10 cellular contexts compared by ENCODE assay signal in the genomic region with DNA sequence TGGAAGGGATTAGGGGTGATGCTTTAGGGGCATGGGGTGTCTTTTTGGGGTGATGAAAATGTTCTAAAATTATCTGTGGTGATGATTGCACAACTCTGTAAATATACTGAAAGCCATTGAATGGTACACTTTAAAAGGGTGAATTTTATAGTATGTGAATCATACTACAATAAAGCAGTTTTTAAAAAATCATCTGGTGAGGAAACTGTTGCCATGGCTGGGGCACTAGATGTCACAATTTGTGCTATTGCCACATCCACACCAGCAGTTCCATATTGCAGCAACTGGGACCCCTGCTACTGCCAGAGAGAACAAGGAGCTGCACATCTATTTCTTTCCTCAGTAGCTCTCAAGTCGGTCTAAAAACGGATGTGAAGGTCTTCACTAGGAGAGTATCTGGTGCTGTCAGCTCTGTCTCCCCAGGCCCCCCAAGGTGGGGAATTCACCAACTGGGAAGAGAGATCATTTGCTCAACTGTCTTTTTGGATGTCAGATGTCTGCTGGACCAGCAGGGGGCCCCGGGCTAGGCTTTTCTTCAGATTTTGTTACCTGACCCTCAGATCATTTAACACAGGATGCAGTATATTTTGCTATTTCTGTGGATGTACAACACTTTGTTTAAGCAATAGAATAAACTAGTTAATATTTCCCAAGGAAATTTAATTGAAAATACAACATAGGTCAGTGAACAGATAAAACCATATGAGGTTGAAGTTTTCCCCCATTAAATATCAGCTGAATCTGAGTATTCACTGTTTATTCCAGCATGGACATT. TPM values are rescaled to one million over a fixed set of nuclear protein-coding genes. Genes with fewer than 3 reads are reported as not detected.
DNase-seq lines count a peak whose midpoint lies in the region; ATAC-seq and TF ChIP-seq lines count a peak whose summit lies in the region.
"Had no signal": no experiment of that assay in that cellular context is flagged by ENCODE, and none has a peak within 500 bp of the region (broad histone marks: within the 10 kb centered on the region; RNA-seq: fewer than 3 reads in every experiment).

No MANE protein-coding gene starts in this region.

- DNase-seq in NCI-H748 (lab: John Stamatoyannopoulos, UW; ENCODE audit: unreplicated experiment): peak; percentile 11
- DNase-seq in NCI-H748 treated with DMSO at 0.1 percent for 48 hours (lab: John Stamatoyannopoulos, UW): no peak
- peak; percentile 73 to 90 for DNase-seq in NOMO-1 (lab: John Stamatoyannopoulos, UW; ENCODE audit: unreplicated experiment in 2 of 2)
- peak; percentile 59 for DNase-seq in activated naive CD4-positive, alpha-beta T cell treated with anti-CD3 and anti-CD28 coated beads for 36 hours
- no peak for DNase-seq in lower lobe of right lung
- DNase-seq in posterior vena cava (ENCODE audit: low spot score): no peak
- DNase-seq in C1 segment of cervical spinal cord (lab: John Stamatoyannopoulos, UW): no peak
- DNase-seq: activated B cell treated with CpG ODN at 0.5 μM for 24 hours had no signal

- no peaks in the 10 kb centered on the region for H3K36me3 Mint-ChIP-seq in activated naive CD4-positive, alpha-beta T cell treated with anti-CD3 and anti-CD28 coated beads for 36 hours (ENCODE audit: low read depth)

- H3K4me1 ChIP-seq in lower lobe of right lung: no peaks in the 10 kb centered on the region

- H3K27me3 ChIP-seq in lower lobe of right lung (ENCODE audit: low read depth): no peaks in the 10 kb centered on the region
- H3K27me3 ChIP-seq: BLaER1 treated with 17β-estradiol and CSF1 and Interleukin-3, amounts not matched to agents 10 nM and 100 nM had no signal

- H3K4me1 Mint-ChIP-seq in activated naive CD4-positive, alpha-beta T cell treated with anti-CD3 and anti-CD28 coated beads for 36 hours (ENCODE audit: low read depth): peaks cover 10% of the 10 kb centered on the region

- intact Hi-C loops in activated naive CD4-positive, alpha-beta T cell treated with anti-CD3 and anti-CD28 coated beads for 36 hours (cut with micrococcal nuclease): loop anchor here (1.0 to 5.0 kb wide), 4 partner anchors 34 to 381 kb away; no protein-coding TSS in a partner anchor
- intact Hi-C loops in lower lobe of right lung (cut with DNase I): no loop called here
- intact Hi-C loops in posterior vena cava (cut with DNase I): no loop called here

- H3K4me3 ChIP-seq in lower lobe of right lung: no peak overlapping the region
- H3K4me3 ChIP-seq: BLaER1 treated with 17β-estradiol and CSF1 and Interleukin-3, amounts not matched to agents 10 nM and 100 nM had no signal

- CTCF ChIA-PET in activated naive CD4-positive, alpha-beta T cell treated with anti-CD3 and anti-CD28 coated beads for 36 hours (lab: Charles Lee): interaction anchor here (0.5 to 2.6 kb wide), 10 partner anchors 11 to 381 kb away, joined by 3 to 10 read pairs (median 4); no protein-coding TSS in a partner anchor

- no peak overlapping the region for H3K27ac ChIP-seq in lower lobe of right lung

- no peaks in the 10 kb centered on the region for H3K27me3 Mint-ChIP-seq in activated naive CD4-positive, alpha-beta T cell treated with anti-CD3 and anti-CD28 coated beads for 36 hours (ENCODE audit: low read depth)
- H3K27me3 Mint-ChIP-seq: activated B cell treated with CpG ODN at 0.5 μM for 24 hours had no signal

- H3K4me3 Mint-ChIP-seq in activated naive CD4-positive, alpha-beta T cell treated with anti-CD3 and anti-CD28 coated beads for 36 hours: no peak overlapping the region
- H3K4me3 Mint-ChIP-seq: activated B cell treated with CpG ODN at 0.5 μM for 24 hours had no signal

- H3K36me3 ChIP-seq in lower lobe of right lung: no peaks in the 10 kb centered on the region
- H3K36me3 ChIP-seq: BLaER1 treated with 17β-estradiol and CSF1 and Interleukin-3, amounts not matched to agents 10 nM and 100 nM had no signal

- TF ChIP-seq CTCF in lower lobe of right lung (IDR thresholded peaks at IDR 0.05): peak; percentile 32

- no peak overlapping the region for H3K27ac Mint-ChIP-seq in activated naive CD4-positive, alpha-beta T cell treated with anti-CD3 and anti-CD28 coated beads for 36 hours
- H3K27ac Mint-ChIP-seq: activated B cell treated with CpG ODN at 0.5 μM for 24 hours had no signal

- ATAC-seq in lower lobe of right lung (no peak), HG03025 (IDR thresholded peaks at IDR 0.05; ENCODE audit: low FRiP score, unreplicated experiment) (no peak)

- no peaks in the 10 kb centered on the region for H3K9me3 ChIP-seq in lower lobe of right lung

- H3K9me3 Mint-ChIP-seq in activated naive CD4-positive, alpha-beta T cell treated with anti-CD3 and anti-CD28 coated beads for 36 hours: no peaks in the 10 kb centered on the region

RNA-seq across cellular contexts. Expression of a gene that starts 13.2 kb away (rescaled TPM):
- total RNA-seq in activated naive CD4-positive, alpha-beta T cell treated with anti-CD3 and anti-CD28 coated beads for 36 hours: under 1 TPM; 0.05 to 0.07 TPM
- total RNA-seq in lower lobe of right lung: 2.0 TPM
- total RNA-seq in posterior vena cava: 1 to 10 TPM; 2.6 to 3.5 TPM

Comparison
In these comparisons a context has a peak if more than half of its experiments do, and no peak if none do; other contexts are left out.
1. DNase-seq: peak in NCI-H748 (single experiment), NOMO-1 (2 of 2) and activated naive CD4-positive, alpha-beta T cell treated with anti-CD3 and anti-CD28 coated beads for 36 hours (single experiment); none in NCI-H748 treated with DMSO at 0.1 percent for 48 hours (single experiment), lower lobe of right lung (single experiment), posterior vena cava (single experiment) and C1 segment of cervical spinal cord (0 of 14).